25 cellular contexts compared by ENCODE assay signal in the genomic region with DNA sequence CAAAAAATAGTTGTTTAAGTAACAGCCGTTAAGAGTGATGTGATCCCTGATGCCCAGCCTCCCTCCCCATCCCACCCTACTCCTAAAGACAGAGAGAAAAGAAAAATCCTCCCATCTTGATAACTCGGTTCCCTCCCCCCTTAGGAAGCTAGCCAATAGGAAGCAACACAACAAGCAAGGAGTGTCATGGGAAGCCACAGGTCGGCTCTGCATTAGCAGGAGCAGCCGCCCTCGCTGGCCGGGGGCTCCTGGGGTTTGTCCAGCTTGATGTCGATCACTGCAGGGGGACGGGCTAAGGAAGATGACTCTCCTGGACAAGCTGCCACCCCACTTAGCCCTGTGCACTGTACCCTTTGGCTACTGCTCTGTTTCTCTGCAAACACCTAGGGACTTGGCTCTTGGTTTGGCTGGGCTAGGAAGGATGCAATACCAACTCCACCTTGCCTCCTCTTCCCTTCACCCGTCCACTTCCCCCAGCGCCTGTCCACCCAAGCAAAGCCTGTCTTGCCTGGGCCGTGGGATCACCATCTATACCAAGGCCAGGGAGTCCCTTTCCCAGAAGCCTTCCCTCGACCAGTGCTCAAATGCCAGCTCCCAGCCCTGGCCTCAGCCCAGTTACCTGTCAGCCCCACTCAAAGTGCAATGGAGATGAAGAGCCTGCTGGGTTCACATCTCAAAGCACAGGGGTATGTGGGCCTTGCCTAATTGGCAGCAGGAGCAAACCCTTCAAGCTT. TPM values are rescaled to one million over a fixed set of nuclear protein-coding genes. Genes with fewer than 3 reads are reported as not detected.
DNase-seq lines count a peak whose midpoint lies in the region; ATAC-seq, FAIRE-seq and TF ChIP-seq lines count a peak whose summit lies in the region.
"Had no signal": no experiment of that assay in that cellular context is flagged by ENCODE, and none has a peak within 500 bp of the region (broad histone marks: within the 10 kb centered on the region; RNA-seq: fewer than 3 reads in every experiment).

No MANE protein-coding gene starts in this region.

- intact Hi-C loops in K562 (cut with micrococcal nuclease) (no loop called here), left ventricle myocardium inferior (cut with micrococcal nuclease) (no loop called here), uterus (cut with DNase I; ENCODE audit: low total_unique reads) (no loop called here)

- DNase-seq in NCI-H82 (lab: John Stamatoyannopoulos, UW), result peak; percentile 74
- DNase-seq in NCI-H82 treated with DMSO at 0.1 percent for 48 hours (lab: John Stamatoyannopoulos, UW; ENCODE audit: unreplicated experiment), result no peak
- DNase-seq in K562 (ENCODE audit: extremely low read depth in 1 of 4, low spot score in 3 of 4), result peak; percentile 70 to 82 (median 80)
- peak; percentile 53 for DNase-seq in left ventricle myocardium inferior
- peak; percentile 46 for DNase-seq in osteoblast (ENCODE audit: insufficient read length, low spot score, missing footprints)
- DNase-seq in suprapubic skin (ENCODE audit: low spot score in 2 of 2), result no peak
- no peak for DNase-seq in uterus
- DNase-seq: activated CD4-positive, alpha-beta T cell treated with anti-CD3 and anti-CD28 coated beads for 1 hour; activated CD8-positive, alpha-beta T cell treated with anti-CD3 and anti-CD28 coated beads, Interleukin-2, amount 10 ng/mL, durations not matched to agents 7 days and 5 days; activated naive CD4-positive, alpha-beta T cell treated with Interleukin-2 at 50 U/mL for 16 hours; activated T-cell treated with anti-CD3 and anti-CD28 coated beads, Interleukin-2, amount 50 U/mL, for 4 hours; COR-L47; mammary epithelial cell; NCI-H1436; NCI-H526; nucleus accumbens; stimulated activated CD4-positive, alpha-beta T cell treated with anti-CD3 and anti-CD28 coated beads, Interleukin-4, amount 100 ng/mL, for 24 hours; stimulated activated naive CD8-positive, alpha-beta T cell treated with anti-CD3 and anti-CD28 coated beads, Interleukin-15, Interleukin-2, amounts not matched to agents 100 U/mL and 50 U/mL, for 24 hours; transverse colon had no signal

- no peak for TF ChIP-seq POLR2A in K562 (conservative IDR thresholded peaks at IDR 0.05)
- TF ChIP-seq POLR2A in suprapubic skin (IDR thresholded peaks at IDR 0.05), result no peak
- no peak for TF ChIP-seq POLR2A in uterus (IDR thresholded peaks at IDR 0.05)

- CTCF ChIA-PET in K562 (lab: Yijun Ruan, JAX; ENCODE audit: low intra/inter-chr PET ratio), result no interaction called here

- H3K4me2 ChIP-seq in K562 (ENCODE audit: insufficient read depth, low read length) (peak overlapping the region; percentile 30; the same call in 1 of the 2 replicates), osteoblast (ENCODE audit: insufficient read depth, low read length) (no peak overlapping the region)
- H3K4me2 ChIP-seq: A549 had no signal

- no peaks in the 10 kb centered on the region for H3K9me1 ChIP-seq in K562 (ENCODE audit: control insufficient read depth, insufficient read depth, low read length)

- BruUV-seq in K562 (replicated peaks; lab: Mats Ljungman, UMichigan), result no TSS peak

- in situ Hi-C loops in K562 (cut with MboI), result no loop called here

- H3K9ac ChIP-seq in K562 (ENCODE audit: insufficient read depth in 1 of 2, low read depth in 2 of 2, low read length in 2 of 2), result peak overlapping the region in 1 of 2 experiments; percentile 66; a peak in 1 of 4 replicates

- ATAC-seq in K562, result peak; percentile 99
- ATAC-seq in GM19023 (IDR thresholded peaks at IDR 0.05; ENCODE audit: unreplicated experiment), result no peak
- ATAC-seq: activated CD8-positive, alpha-beta T cell treated with anti-CD3 and anti-CD28 coated beads, Interleukin-2, amount 10 ng/mL, durations not matched to agents 7 days and 5 days; activated T-cell treated with anti-CD3 and anti-CD28 coated beads, Interleukin-2, amount 50 U/mL, for 4 hours; stimulated activated naive CD8-positive, alpha-beta T cell treated with anti-CD3 and anti-CD28 coated beads, Interleukin-15, Interleukin-2, amounts not matched to agents 100 U/mL and 50 U/mL, for 24 hours had no signal

- peaks cover 0 to 5% of the 10 kb centered on the region in 2 experiments; a peak in 2 of 5 replicates for H3K4me1 ChIP-seq in K562 (replicated peaks in 1 of 2; ENCODE audit: control insufficient read depth in 2 of 2, insufficient read depth in 2 of 2, low read length in 2 of 2)
- peaks cover 25% of the 10 kb centered on the region for H3K4me1 ChIP-seq in left ventricle myocardium inferior
- no peaks in the 10 kb centered on the region for H3K4me1 ChIP-seq in osteoblast (ENCODE audit: insufficient read depth, low read length)
- H3K4me1 ChIP-seq in suprapubic skin, result no peaks in the 10 kb centered on the region
- no peaks in the 10 kb centered on the region for H3K4me1 ChIP-seq in uterus
- H3K4me1 ChIP-seq: A549, HAP-1, transverse colon had no signal

- no peak for TF ChIP-seq CTCF in K562 (IDR thresholded peaks at IDR 0.05 in 2 of 3, conservative IDR thresholded peaks at IDR 0.05 in 1 of 3; ENCODE audit: insufficient read depth in 2 of 3, low read depth in 1 of 3, low read length in 3 of 3)
- no peak for TF ChIP-seq CTCF in left ventricle myocardium inferior (IDR thresholded peaks at IDR 0.05; ENCODE audit: borderline replicate concordance)
- no peak for TF ChIP-seq CTCF in osteoblast (IDR thresholded peaks at IDR 0.05; ENCODE audit: extremely low read depth, low read depth, low read length)
- TF ChIP-seq CTCF in suprapubic skin (IDR thresholded peaks at IDR 0.05), result no peak
- no peak for TF ChIP-seq CTCF in uterus (IDR thresholded peaks at IDR 0.05)

- FAIRE-seq in K562 (lab: Jason Lieb, UNC), result peak; percentile 70
- FAIRE-seq: A549, bronchial epithelial cell, keratinocyte, TTC549 had no signal

- no peak overlapping the region for H3K27ac ChIP-seq in K562 (ENCODE audit: extremely low read depth, low read depth, low read length)
- peak overlapping the region; percentile 72 for H3K27ac ChIP-seq in left ventricle myocardium inferior (replicated peaks)
- H3K27ac ChIP-seq in osteoblast (ENCODE audit: low read depth, low read length), result no peak overlapping the region
- H3K27ac ChIP-seq in suprapubic skin, result no peak overlapping the region
- no peak overlapping the region for H3K27ac ChIP-seq in uterus
- H3K27ac ChIP-seq: A549, transverse colon had no signal

- TF ChIP-seq EP300 in K562 (IDR thresholded peaks at IDR 0.05; ENCODE audit: low read length), result no peak
- TF ChIP-seq EP300 in suprapubic skin (IDR thresholded peaks at IDR 0.05), result no peak

- no peaks in the 10 kb centered on the region for H3K27me3 ChIP-seq in K562 (ENCODE audit: control insufficient read depth in 2 of 2, insufficient read depth in 2 of 2, low read length in 2 of 2)
- no peaks in the 10 kb centered on the region for H3K27me3 ChIP-seq in left ventricle myocardium inferior (ENCODE audit: low read depth)
- H3K27me3 ChIP-seq in osteoblast (ENCODE audit: insufficient read depth, low read length), result no peaks in the 10 kb centered on the region
- no peaks in the 10 kb centered on the region for H3K27me3 ChIP-seq in suprapubic skin
- no peaks in the 10 kb centered on the region for H3K27me3 ChIP-seq in uterus
- H3K27me3 ChIP-seq: transverse colon had no signal

- WGBS in K562 (ENCODE audit: insufficient coverage, low coverage, missing lambda C conversion rate), result 14% methylated on average over 11 of the region's 12 CpGs
- WGBS in suprapubic skin, result 86% methylated on average over 9 of the region's 12 CpGs

- no peaks in the 10 kb centered on the region for H3K9me3 ChIP-seq in K562 (replicated peaks; ENCODE audit: control insufficient read depth, insufficient read depth, low read depth, low read length)
- H3K9me3 ChIP-seq in left ventricle myocardium inferior (replicated peaks), result no peaks in the 10 kb centered on the region
- no peaks in the 10 kb centered on the region for H3K9me3 ChIP-seq in osteoblast (ENCODE audit: low read depth, low read length)
- no peaks in the 10 kb centered on the region for H3K9me3 ChIP-seq in suprapubic skin
- no peaks in the 10 kb centered on the region for H3K9me3 ChIP-seq in uterus
- H3K9me3 ChIP-seq: A549, HAP-1, transverse colon had no signal

- no peaks in the 10 kb centered on the region for H3K79me2 ChIP-seq in K562 (ENCODE audit: control insufficient read depth, insufficient read depth, low read length)
- no peaks in the 10 kb centered on the region for H3K79me2 ChIP-seq in osteoblast (ENCODE audit: insufficient read depth, low read length)

- no peak for TF ChIP-seq RAD21 in K562 (CRISPR knock-in tag; conservative IDR thresholded peaks at IDR 0.05 in 1 of 2, IDR thresholded peaks at IDR 0.05 in 1 of 2)

- H3K4me3 ChIP-seq in K562 (no peak overlapping the region), left ventricle myocardium inferior (no peak overlapping the region), osteoblast (ENCODE audit: insufficient read depth, low read length) (no peak overlapping the region), suprapubic skin (no peak overlapping the region), uterus (no peak overlapping the region)
- H3K4me3 ChIP-seq: A549, HAP-1, transverse colon had no signal

- H3K36me3 ChIP-seq in K562 (ENCODE audit: control insufficient read depth, insufficient read depth, low read length), result peaks cover 14% of the 10 kb centered on the region; the same call in 2 of the 3 replicates
- H3K36me3 ChIP-seq in left ventricle myocardium inferior, result peaks cover 24% of the 10 kb centered on the region
- H3K36me3 ChIP-seq in osteoblast (ENCODE audit: insufficient read depth, low read length), result peaks cover 11% of the 10 kb centered on the region
- H3K36me3 ChIP-seq in suprapubic skin, result peaks cover 12% of the 10 kb centered on the region
- no peaks in the 10 kb centered on the region for H3K36me3 ChIP-seq in uterus
- H3K36me3 ChIP-seq: transverse colon had no signal

- no peak overlapping the region for H2AFZ ChIP-seq in K562 (ENCODE audit: low read depth, low read length)
- no peak overlapping the region for H2AFZ ChIP-seq in osteoblast (ENCODE audit: low read length)

- H4K20me1 ChIP-seq in K562 (replicated peaks; ENCODE audit: control insufficient read depth, insufficient read depth, low read length) (no peaks in the 10 kb centered on the region), osteoblast (ENCODE audit: insufficient read depth, low read length) (peaks cover 2% of the 10 kb centered on the region)

- POLR2A ChIA-PET in K562 (lab: Yijun Ruan, JAX), result interaction anchor here (1.2 to 1.3 kb wide), 2 partner anchors 11 to 15 kb away, joined by 4 to 5 read pairs; no protein-coding TSS in a partner anchor

RNA-seq across cellular contexts. Expression of a gene that starts 23.1 kb away (rescaled TPM):
- total RNA-seq in K562 (2011; cell fraction: chromatin; rRNA removed; ENCODE audit: low replicate concordance), result 42.7 and 49.1 TPM in 2 replicates
- 52.2 and 60.0 TPM in 2 replicates for total RNA-seq in K562 (2011; cell fraction: nucleolus; rRNA removed)
- 75.3 and 87.6 TPM in 2 replicates for total RNA-seq in K562 (2011; cell fraction: nucleoplasm; rRNA removed)
- total RNA-seq in K562 (2014; rRNA removed) (37.7 and 41.9 TPM in 2 replicates), K562 (2014; rRNA removed; fragmentation: Illumina TruSeq; extraction: Trizol) (59.5 and 64.5 TPM in 2 replicates), K562 (2015; rRNA removed; fragmentation: Illumina TruSeq; extraction: Trizol) (37.2 and 41.4 TPM in 2 replicates), K562 (2021) (57.3 and 60.9 TPM in 2 replicates), left ventricle myocardium inferior (26.0 TPM), osteoblast (76.0 and 80.3 TPM in 2 replicates), suprapubic skin (10 to 100 TPM; 21.1 to 36.5 (median 23.8) TPM), uterus (10 to 100 TPM; 12.0 to 66.2 (median 28.9) TPM)
- polyA plus RNA-seq in K562 (2011; rRNA removed) (48.6 and 66.0 TPM in 2 replicates), K562 (2014; fragmentation: Illumina TruSeq; extraction: Trizol) (43.8 and 51.1 TPM in 2 replicates), K562 (2014; fragmentation: Nextera tagmentation; extraction: Ambion mirVana) (10 to 100 TPM; 29.5 to 37.5 TPM), K562 (2014; rRNA removed) (37.2 and 48.4 TPM in 2 replicates)
- 46.2 and 52.0 TPM in 2 replicates for polyA plus RNA-seq in K562 (2011; cell fraction: cytosol; rRNA removed)
- 23.6 and 28.6 TPM in 2 replicates for polyA plus RNA-seq in K562 (2011; cell fraction: nucleus; rRNA removed)
- polyA plus RNA-seq in K562 (2012), result 37.4 and 49.1 TPM in 2 replicates
- 84.1 and 107 TPM in 2 replicates for polyA minus RNA-seq in K562 (2011; rRNA and poly(A)+ RNA removed)
- polyA minus RNA-seq in K562 (2011; cell fraction: cytosol; rRNA and poly(A)+ RNA removed), result 36.2 and 65.5 TPM in 2 replicates
- polyA minus RNA-seq in K562 (2011; cell fraction: nucleus; rRNA and poly(A)+ RNA removed), result 12.9 and 23.4 TPM in 2 replicates

Comparison
In these comparisons a context has a peak if more than half of its experiments do, and no peak if none do; other contexts are left out.
1. DNase-seq: peak in NCI-H82 (single experiment), K562 (4 of 4), left ventricle myocardium inferior (single experiment) and osteoblast (single experiment); none in NCI-H82 treated with DMSO at 0.1 percent for 48 hours (single experiment), suprapubic skin (0 of 2) and uterus (0 of 2).